In genomic region chr2:64192570-64193192, GRCh38 we compare ENCODE assay signal across 10 cellular contexts. TPM values are rescaled to one million over a fixed set of nuclear protein-coding genes. Genes with fewer than 3 reads are reported as not detected.
DNase-seq lines count a peak whose midpoint lies in the region; ATAC-seq and TF ChIP-seq lines count a peak whose summit lies in the region.
"Had no signal": no experiment of that assay in that cellular context is flagged by ENCODE, and none has a peak within 500 bp of the region (broad histone marks: within the 10 kb centered on the region; RNA-seq: fewer than 3 reads in every experiment).

No MANE protein-coding gene starts in this region.

- H3K36me3 ChIP-seq in hepatocyte (replicated peaks; ENCODE audit: insufficient read depth, low read depth) = no peaks in the 10 kb centered on the region

- H3K79me2 ChIP-seq in hepatocyte = no peaks in the 10 kb centered on the region

- no peak overlapping the region for H3K4me3 ChIP-seq in hepatocyte
- H3K4me3 ChIP-seq: body of pancreas had no signal

- no peaks in the 10 kb centered on the region for H3K9me3 ChIP-seq in hepatocyte (ENCODE audit: low read depth)
- H3K9me3 ChIP-seq: body of pancreas had no signal

- H3K27me3 ChIP-seq in hepatocyte = no peaks in the 10 kb centered on the region
- H3K27me3 ChIP-seq: body of pancreas had no signal

- ATAC-seq in HG02884 (IDR thresholded peaks at IDR 0.05; ENCODE audit: unreplicated experiment) = peak; percentile 49
- ATAC-seq in stimulated activated naive B cell treated with anti-CD40 and anti-IgM and Interleukin-4, amounts not matched to agents 10 μg/mL and 1 μg/mL and 100 μg/mL, for 72 hours (replicated peaks) = peak; percentile 89 to 90
- ATAC-seq in HG03571 (IDR thresholded peaks at IDR 0.05; ENCODE audit: unreplicated experiment) = no peak
- ATAC-seq: body of pancreas, HCT116 had no signal

- 58% methylated on average over 6 of the region's 6 CpGs for WGBS in hepatocyte (ENCODE audit: low lambda C conversion rate, missing lambda C conversion rate)

- H3K4me3 Mint-ChIP-seq in stimulated activated naive B cell treated with anti-CD40 and anti-IgM and Interleukin-4, amounts not matched to agents 10 μg/mL and 1 μg/mL and 100 μg/mL, for 72 hours = peak overlapping the region in 1 of 2 donors; percentile 51
- H3K4me3 Mint-ChIP-seq: nephron had no signal

- DNase-seq in SKM-1 (lab: John Stamatoyannopoulos, UW; ENCODE audit: unreplicated experiment) (peak; percentile 64), hepatocyte (ENCODE audit: low spot score) (no peak), head of caudate nucleus (no peak)
- DNase-seq in stimulated activated naive B cell treated with anti-CD40 and anti-IgM and Interleukin-4, amounts not matched to agents 10 μg/mL and 1 μg/mL and 100 μg/mL, for 72 hours = no peak
- DNase-seq in activated effector memory CD4-positive, alpha-beta T cell treated with anti-CD3 and anti-CD28 coated beads, Interleukin-2, amount 50 U/mL, for 16 hours = no peak

- no peaks in the 10 kb centered on the region for H3K4me1 ChIP-seq in hepatocyte (ENCODE audit: insufficient read depth)
- H3K4me1 ChIP-seq: body of pancreas had no signal

- H3K27ac Mint-ChIP-seq in stimulated activated naive B cell treated with anti-CD40 and anti-IgM and Interleukin-4, amounts not matched to agents 10 μg/mL and 1 μg/mL and 100 μg/mL, for 72 hours = peak overlapping the region; percentile 94
- H3K27ac Mint-ChIP-seq: nephron had no signal

- no peaks in the 10 kb centered on the region for H3K9me3 Mint-ChIP-seq in stimulated activated naive B cell treated with anti-CD40 and anti-IgM and Interleukin-4, amounts not matched to agents 10 μg/mL and 1 μg/mL and 100 μg/mL, for 72 hours
- H3K9me3 Mint-ChIP-seq: nephron had no signal

- H3K27ac ChIP-seq in hepatocyte = peak overlapping the region; percentile 15

- peaks cover 0 to 9% of the 10 kb centered on the region in 2 donors for H3K27me3 Mint-ChIP-seq in stimulated activated naive B cell treated with anti-CD40 and anti-IgM and Interleukin-4, amounts not matched to agents 10 μg/mL and 1 μg/mL and 100 μg/mL, for 72 hours

- TF ChIP-seq CTCF in hepatocyte (IDR thresholded peaks at IDR 0.05; ENCODE audit: poor library complexity) = no peak

- peaks cover 30 to 51% of the 10 kb centered on the region in 2 donors for H3K4me1 Mint-ChIP-seq in stimulated activated naive B cell treated with anti-CD40 and anti-IgM and Interleukin-4, amounts not matched to agents 10 μg/mL and 1 μg/mL and 100 μg/mL, for 72 hours

- intact Hi-C loops in head of caudate nucleus (cut with DNase I) = no loop called here

- H3K9me2 ChIP-seq in hepatocyte (replicated peaks; ENCODE audit: insufficient read depth) = no peaks in the 10 kb centered on the region

- H2AFZ ChIP-seq in hepatocyte = no peak overlapping the region

- H3K4me2 ChIP-seq in hepatocyte = no peak overlapping the region

- H4K20me1 ChIP-seq in hepatocyte (ENCODE audit: insufficient read depth, poor library complexity, severe bottlenecking) = no peaks in the 10 kb centered on the region

- H3K36me3 Mint-ChIP-seq in stimulated activated naive B cell treated with anti-CD40 and anti-IgM and Interleukin-4, amounts not matched to agents 10 μg/mL and 1 μg/mL and 100 μg/mL, for 72 hours = no peaks in the 10 kb centered on the region

RNA-seq across cellular contexts. Expression of gene PELI1, which starts 48.5 kb away (rescaled TPM):
- 60.0 and 62.9 TPM in 2 replicates for total RNA-seq in hepatocyte
- 30.5 and 32.6 TPM in 2 replicates for polyA plus RNA-seq in hepatocyte
